In the genomic region with DNA sequence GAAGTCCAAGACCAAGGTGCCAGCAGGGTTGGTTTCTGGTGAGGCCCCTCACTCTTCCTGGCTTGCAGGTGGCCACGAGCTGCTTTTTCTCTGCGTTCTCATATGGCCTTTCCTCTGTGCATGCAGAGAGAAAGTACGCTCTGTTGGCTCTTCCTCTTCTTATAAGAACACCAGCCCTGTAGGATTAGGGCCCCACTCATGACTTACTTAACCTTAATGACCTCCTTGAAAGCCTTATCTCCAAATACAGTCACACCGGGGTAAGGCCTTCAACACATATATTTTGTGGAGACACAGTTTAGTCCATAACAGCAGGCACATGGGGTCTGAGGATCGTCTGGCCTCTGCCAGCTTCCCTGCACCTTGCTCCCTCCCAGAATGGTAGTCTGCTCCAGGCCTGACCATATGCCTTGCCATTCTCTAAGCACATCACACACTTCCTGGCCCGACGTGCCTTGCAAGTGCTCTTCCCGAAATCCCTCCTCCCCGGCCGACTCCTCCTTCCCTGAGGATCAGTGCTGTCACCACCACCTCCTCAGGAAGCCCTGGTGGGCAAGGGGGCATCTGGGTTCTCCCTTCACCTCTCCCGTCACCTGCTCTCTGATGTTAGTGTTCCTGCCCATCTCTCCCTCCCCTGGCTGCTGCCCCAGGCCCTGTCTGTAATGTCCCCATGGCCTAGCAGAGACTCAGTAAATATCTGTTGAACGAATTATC, we compare ENCODE assay signal across 25 cellular contexts.
DNase-seq lines count a peak whose midpoint lies in the region; ATAC-seq and TF ChIP-seq lines count a peak whose summit lies in the region.
"Had no signal": no experiment of that assay in that cellular context is flagged by ENCODE, and none has a peak within 500 bp of the region (broad histone marks: within the 10 kb centered on the region; RNA-seq: fewer than 3 reads in every experiment).

No MANE protein-coding gene starts in this region.

- H4K91ac ChIP-seq in trophoblast cell (ENCODE audit: low read depth, low read length) = peak overlapping the region; percentile 45

- no TSS peak for BruUV-seq in Calu3 (replicated peaks; lab: Mats Ljungman, UMichigan)

- WGBS in trophoblast cell (ENCODE audit: extremely low coverage, insufficient coverage, insufficient read length) = no CpG with 5 or more reads among the region's 12 CpGs

- H4K12ac ChIP-seq in trophoblast cell (ENCODE audit: low read depth, low read length) = no peak overlapping the region

- H3K27ac ChIP-seq in RWPE1 (peak overlapping the region; percentile 93), trophoblast cell (ENCODE audit: low read depth, low read length) (no peak overlapping the region)
- H3K27ac ChIP-seq: sigmoid colon had no signal

- H3K27me3 ChIP-seq in trophoblast cell (ENCODE audit: insufficient read depth, low read length) = no peaks in the 10 kb centered on the region
- H3K27me3 ChIP-seq: sigmoid colon had no signal

- CTCF ChIA-PET in Calu3 (lab: Charles Lee) = no interaction called here
- CTCF ChIA-PET in RWPE1 (lab: Yijun Ruan, JAX) = interaction anchor here (0.9 kb wide), 1 partner anchor 246 kb away, joined by 3 read pairs; no protein-coding TSS in a partner anchor

- peak overlapping the region; percentile 63 for H2BK12ac ChIP-seq in trophoblast cell (ENCODE audit: low read length)

- peaks cover 2% of the 10 kb centered on the region for H3K9me3 Mint-ChIP-seq in Calu3 (ENCODE audit: low read depth, unreplicated experiment)
- H3K9me3 Mint-ChIP-seq: activated CD4-positive, alpha-beta memory T cell treated with anti-CD3 and anti-CD28 coated beads for 36 hours; activated naive CD8-positive, alpha-beta T cell treated with anti-CD3 and anti-CD28 coated beads for 36 hours; activated T-helper 2 cell treated with anti-CD3 and anti-CD28 coated beads, Interferon-gamma antibody, Interleukin-2, Interleukin-4, amounts not matched to agents 10 μg/mL and 5 μg/mL and 100 μg/mL, durations not matched to agents 14 hours and 24 hours and 36 hours; immature natural killer cell; natural killer cell had no signal

- H2AFZ ChIP-seq in trophoblast cell (ENCODE audit: insufficient read depth, low read length, poor library complexity) = no peak overlapping the region

- H3K79me1 ChIP-seq in trophoblast cell (ENCODE audit: low read length) = peaks cover 38% of the 10 kb centered on the region

- peaks cover 33 to 40% of the 10 kb centered on the region in 2 experiments for H3K4me1 ChIP-seq in trophoblast cell (ENCODE audit: control insufficient read depth in 1 of 2, insufficient read depth in 2 of 2, low read length in 2 of 2)

- no peak for DNase-seq in Calu3
- no peak for DNase-seq in RWPE1 (ENCODE audit: low spot score)
- DNase-seq in islet precursor cell = peak; percentile 21
- no peak for DNase-seq in trophoblast cell
- DNase-seq in SKM-1 treated with dmso at 0.1 percent for 144 hours (lab: John Stamatoyannopoulos, UW; ENCODE audit: unreplicated experiment) = no peak
- no peak for DNase-seq in DMS79 (lab: John Stamatoyannopoulos, UW)
- DNase-seq in SIG-M5 treated with dmso at 0.1 percent for 504 hours (lab: John Stamatoyannopoulos, UW; ENCODE audit: unreplicated experiment) = no peak
- DNase-seq: activated CD4-positive, alpha-beta memory T cell treated with anti-CD3 and anti-CD28 coated beads for 36 hours; activated CD8-positive, alpha-beta memory T cell treated with anti-CD3 and anti-CD28 coated beads, Interleukin-2, amount 50 U/mL, for 48 hours; activated naive CD8-positive, alpha-beta T cell treated with anti-CD3 and anti-CD28 coated beads for 36 hours; C1 segment of cervical spinal cord; EL; H7; hippocampal formation; immature natural killer cell; left ventricle myocardium inferior; natural killer cell; NCI-H1048; NCI-H2029; NCI-H226; NCI-H748 treated with DMSO at 0.1 percent for 48 hours; sigmoid colon; SW 1271 had no signal

- H3K23ac ChIP-seq in trophoblast cell (ENCODE audit: low read length) = no peak overlapping the region

- H3K9ac ChIP-seq in trophoblast cell (ENCODE audit: low read length) = no peak overlapping the region

- H3K4ac ChIP-seq in trophoblast cell (ENCODE audit: low read depth, low read length) = no peak overlapping the region

- POLR2A ChIA-PET in RWPE1 (lab: Yijun Ruan, JAX; ENCODE audit: low non-redundant PET) = no interaction called here

- H2AK5ac ChIP-seq in trophoblast cell (ENCODE audit: low read length) = peak overlapping the region; percentile 60

- ATAC-seq in GM19351 (IDR thresholded peaks at IDR 0.05; ENCODE audit: unreplicated experiment) = no peak

- peaks cover 7% of the 10 kb centered on the region for H3K79me2 ChIP-seq in trophoblast cell (ENCODE audit: control insufficient read depth, insufficient read depth, low read length, poor library complexity)

- peak overlapping the region; percentile 39 for H3K18ac ChIP-seq in trophoblast cell (ENCODE audit: low read length)

- peak overlapping the region; percentile 55 for H3K27ac Mint-ChIP-seq in Calu3 (ENCODE audit: unreplicated experiment)
- H3K27ac Mint-ChIP-seq: activated CD4-positive, alpha-beta memory T cell treated with anti-CD3 and anti-CD28 coated beads for 36 hours; activated naive CD8-positive, alpha-beta T cell treated with anti-CD3 and anti-CD28 coated beads for 36 hours; activated T-helper 2 cell treated with anti-CD3 and anti-CD28 coated beads, Interferon-gamma antibody, Interleukin-2, Interleukin-4, amounts not matched to agents 10 μg/mL and 5 μg/mL and 100 μg/mL, durations not matched to agents 14 hours and 24 hours and 36 hours; immature natural killer cell; natural killer cell had no signal

- H3K14ac ChIP-seq in trophoblast cell (ENCODE audit: low read length) = peak overlapping the region; percentile 45

- H3K36me3 Mint-ChIP-seq in Calu3 (ENCODE audit: insufficient read depth, unreplicated experiment) = peaks cover 30% of the 10 kb centered on the region
- H3K36me3 Mint-ChIP-seq: natural killer cell had no signal

- H4K8ac ChIP-seq in trophoblast cell (ENCODE audit: low read depth, low read length) = peak overlapping the region; percentile 25

- H3K36me3 ChIP-seq in trophoblast cell (ENCODE audit: control insufficient read depth in 1 of 2, insufficient read depth in 2 of 2, low read length in 2 of 2) = peaks cover 0 to 3% of the 10 kb centered on the region in 2 experiments
- H3K36me3 ChIP-seq: left ventricle myocardium inferior, sigmoid colon had no signal

- intact Hi-C loops in Calu3 (cut with micrococcal nuclease; ENCODE audit: unreplicated experiment) = no loop called here

- peak overlapping the region; percentile 32 for H2BK5ac ChIP-seq in trophoblast cell (ENCODE audit: low read depth, low read length, poor library complexity)

- H3K27me3 Mint-ChIP-seq in Calu3 (ENCODE audit: unreplicated experiment) = no peaks in the 10 kb centered on the region
- H3K27me3 Mint-ChIP-seq: activated CD4-positive, alpha-beta memory T cell treated with anti-CD3 and anti-CD28 coated beads for 36 hours; activated naive CD8-positive, alpha-beta T cell treated with anti-CD3 and anti-CD28 coated beads for 36 hours had no signal

- no peak overlapping the region for H3K4me2 ChIP-seq in trophoblast cell (ENCODE audit: low read length)

- TF ChIP-seq CTCF in Calu3 (IDR thresholded peaks at IDR 0.05; ENCODE audit: unreplicated experiment) = no peak
- no peak for TF ChIP-seq CTCF in RWPE1 (conservative IDR thresholded peaks at IDR 0.05; ENCODE audit: low read depth)

- no peak overlapping the region for H3K4me3 Mint-ChIP-seq in Calu3 (ENCODE audit: low read depth, unreplicated experiment)
- H3K4me3 Mint-ChIP-seq: activated CD4-positive, alpha-beta memory T cell treated with anti-CD3 and anti-CD28 coated beads for 36 hours; activated naive CD8-positive, alpha-beta T cell treated with anti-CD3 and anti-CD28 coated beads for 36 hours; immature natural killer cell; natural killer cell had no signal

- H3K9me3 ChIP-seq in trophoblast cell (ENCODE audit: insufficient read depth, low read depth, low read length) = no peaks in the 10 kb centered on the region
- H3K9me3 ChIP-seq: left ventricle myocardium inferior, sigmoid colon had no signal

- peak overlapping the region; percentile 39 for H2BK120ac ChIP-seq in trophoblast cell (ENCODE audit: insufficient read depth, low read length, poor library complexity)

- H3K4me1 Mint-ChIP-seq in Calu3 (ENCODE audit: low read depth, unreplicated experiment) = peaks cover 89% of the 10 kb centered on the region
- H3K4me1 Mint-ChIP-seq: activated naive CD8-positive, alpha-beta T cell treated with anti-CD3 and anti-CD28 coated beads for 36 hours; immature natural killer cell had no signal

- H3K4me3 ChIP-seq in trophoblast cell (ENCODE audit: low read depth, low read length) = no peak overlapping the region
- H3K4me3 ChIP-seq: left ventricle myocardium inferior, sigmoid colon had no signal
